ENCODE assay signal across 20 cellular contexts in genomic region chr3:127488141-127488672, GRCh38.
"Had no signal": no experiment of that assay in that cellular context is flagged by ENCODE, and none has a peak within 500 bp of the region (broad histone marks: within the 10 kb centered on the region; RNA-seq: fewer than 3 reads in every experiment).

No MANE protein-coding gene starts in this region.

- H2AFZ ChIP-seq: hepatocyte, parathyroid adenoma had no signal

- H3K27ac Mint-ChIP-seq: activated T-helper 17 cell treated with anti-CD3 and anti-CD28 coated beads, Interleukin-2, amount 50 U/mL, for 72 hours; dendritic cell treated with granulocyte-macrophage colony-stimulating factor and Interleukin-4, amounts not matched to agents 40 ng/mL and 50 ng/mL, for 4 days; natural killer cell; stimulated activated naive B cell treated with anti-CD40 and anti-IgM and Interleukin-4, amounts not matched to agents 10 μg/mL and 1 μg/mL and 100 μg/mL, for 72 hours had no signal

- H3K27ac ChIP-seq: ascending aorta, breast epithelium, hepatocyte, lower lobe of right lung, neutrophil, parathyroid adenoma, sigmoid colon, spleen, thoracic aorta had no signal

- H3K9me3 ChIP-seq: ascending aorta, breast epithelium, lower lobe of right lung, neutrophil, sigmoid colon, spleen, thoracic aorta had no signal

- H3K4me3 ChIP-seq: ascending aorta, breast epithelium, hepatocyte, lower lobe of right lung, sigmoid colon, spleen, thoracic aorta had no signal

- H3K4me2 ChIP-seq: hepatocyte had no signal

- H3K79me2 ChIP-seq: hepatocyte, parathyroid adenoma had no signal

- H3K9ac ChIP-seq: parathyroid adenoma had no signal

- H3K4me3 Mint-ChIP-seq: activated T-helper 17 cell treated with anti-CD3 and anti-CD28 coated beads, Interleukin-2, amount 50 U/mL, for 72 hours; dendritic cell treated with granulocyte-macrophage colony-stimulating factor and Interleukin-4, amounts not matched to agents 40 ng/mL and 50 ng/mL, for 4 days; natural killer cell; stimulated activated naive B cell treated with anti-CD40 and anti-IgM and Interleukin-4, amounts not matched to agents 10 μg/mL and 1 μg/mL and 100 μg/mL, for 72 hours had no signal

- H3K4me1 ChIP-seq: ascending aorta, breast epithelium, lower lobe of right lung, parathyroid adenoma, sigmoid colon, spleen had no signal

- DNase-seq: activated naive CD4-positive, alpha-beta T cell treated with anti-CD3 and anti-CD28 coated beads, Interleukin-2, amount 50 U/mL, for 16 hours; activated T-cell treated with anti-CD3 and anti-CD28 coated beads for 4 hours; effector memory CD4-positive, alpha-beta T cell; foreskin fibroblast; left colon; lower lobe of right lung; natural killer cell; spleen; stimulated activated CD4-positive, alpha-beta T cell treated with anti-CD3 and anti-CD28 coated beads, Interleukin-4, amount 100 ng/mL, for 4 hours; stimulated activated naive B cell treated with anti-CD40 and anti-IgM and Interleukin-4, amounts not matched to agents 10 μg/mL and 1 μg/mL and 100 μg/mL, for 72 hours; T-helper 2 cell had no signal

- H3K27me3 ChIP-seq: ascending aorta, breast epithelium, hepatocyte had no signal

- H3K36me3 ChIP-seq: ascending aorta, breast epithelium, lower lobe of right lung, neutrophil, sigmoid colon, spleen, thoracic aorta had no signal

- H3K36me3 Mint-ChIP-seq: natural killer cell; stimulated activated naive B cell treated with anti-CD40 and anti-IgM and Interleukin-4, amounts not matched to agents 10 μg/mL and 1 μg/mL and 100 μg/mL, for 72 hours had no signal

- H3K9me3 Mint-ChIP-seq: activated T-helper 17 cell treated with anti-CD3 and anti-CD28 coated beads, Interleukin-2, amount 50 U/mL, for 72 hours; dendritic cell treated with granulocyte-macrophage colony-stimulating factor and Interleukin-4, amounts not matched to agents 40 ng/mL and 50 ng/mL, for 4 days; natural killer cell had no signal
